In the genomic region with DNA sequence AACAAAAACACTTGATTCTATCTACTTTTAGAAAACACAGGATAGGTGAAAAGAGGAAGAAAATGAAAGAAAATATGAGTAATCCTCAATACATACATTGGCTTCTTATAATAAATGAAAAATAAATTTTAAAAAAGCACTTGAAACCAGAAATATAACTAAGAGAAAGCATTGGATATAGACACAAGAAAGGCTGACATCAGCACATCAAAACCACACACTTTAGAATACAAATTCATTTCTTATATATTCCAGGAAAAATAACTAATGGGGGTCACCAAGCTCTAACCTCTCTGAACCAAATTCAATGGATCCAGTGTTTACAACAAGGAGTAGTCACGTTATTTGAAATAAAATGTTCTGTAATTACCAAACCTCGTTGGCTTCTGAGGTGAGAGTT, we compare ENCODE assay signal across 15 cellular contexts.
DNase-seq lines count a peak whose midpoint lies in the region; ATAC-seq and TF ChIP-seq lines count a peak whose summit lies in the region.
"Had no signal": no experiment of that assay in that cellular context is flagged by ENCODE, and none has a peak within 500 bp of the region (broad histone marks: within the 10 kb centered on the region; RNA-seq: fewer than 3 reads in every experiment).

No MANE protein-coding gene starts in this region.

- no peak for TF ChIP-seq POLR2A in breast epithelium (IDR thresholded peaks at IDR 0.05)

- H3K36me3 Mint-ChIP-seq in MCF 10A (ENCODE audit: insufficient read depth, unreplicated experiment) = peaks cover 4% of the 10 kb centered on the region
- H3K36me3 Mint-ChIP-seq in central memory CD8-positive, alpha-beta T cell (ENCODE audit: insufficient read depth) = no peaks in the 10 kb centered on the region
- H3K36me3 Mint-ChIP-seq: CD4-positive, CD25-positive, alpha-beta regulatory T cell had no signal

- CTCF ChIA-PET in MCF 10A (lab: Yijun Ruan, JAX) = interaction anchor here (0.6 kb wide), 1 partner anchor 226 kb away, joined by 3 read pairs; no protein-coding TSS in a partner anchor

- no peak for ATAC-seq in central memory CD8-positive, alpha-beta T cell (replicated peaks; ENCODE audit: extremely low read depth, poor library complexity, severe bottlenecking)
- no peak for ATAC-seq in GM19467 (IDR thresholded peaks at IDR 0.05; ENCODE audit: unreplicated experiment)

- H3K4me3 Mint-ChIP-seq in MCF 10A (ENCODE audit: unreplicated experiment) = no peak overlapping the region
- H3K4me3 Mint-ChIP-seq in central memory CD8-positive, alpha-beta T cell = no peak overlapping the region
- H3K4me3 Mint-ChIP-seq: CD4-positive, CD25-positive, alpha-beta regulatory T cell; H9 had no signal

- no peaks in the 10 kb centered on the region for H3K9me3 Mint-ChIP-seq in MCF 10A (ENCODE audit: unreplicated experiment)
- no peaks in the 10 kb centered on the region for H3K9me3 Mint-ChIP-seq in central memory CD8-positive, alpha-beta T cell
- H3K9me3 Mint-ChIP-seq: H9 had no signal

- intact Hi-C loops in MCF 10A (cut with micrococcal nuclease) (no loop called here), breast epithelium (cut with DNase I; ENCODE audit: low total_unique reads) (no loop called here)

- POLR2A ChIA-PET in MCF 10A (lab: Yijun Ruan, JAX) = interaction anchor here (0.9 kb wide), 1 partner anchor 174 kb away, joined by 3 read pairs; the partner anchor contains the start of gene SLC10A7

- H3K36me3 ChIP-seq in breast epithelium (no peaks in the 10 kb centered on the region), SK-N-MC (ENCODE audit: insufficient read depth, low read length) (no peaks in the 10 kb centered on the region)
- H3K36me3 ChIP-seq: BLaER1 treated with 17β-estradiol and CSF1 and Interleukin-3, amounts not matched to agents 10 nM and 100 nM had no signal

- H3K4me1 ChIP-seq in breast epithelium = no peaks in the 10 kb centered on the region

- TF ChIP-seq CTCF in MCF 10A (IDR thresholded peaks at IDR 0.05; ENCODE audit: unreplicated experiment) = no peak
- TF ChIP-seq CTCF in breast epithelium (IDR thresholded peaks at IDR 0.05) = no peak

- H3K27me3 Mint-ChIP-seq in MCF 10A (ENCODE audit: insufficient read depth, unreplicated experiment) = no peaks in the 10 kb centered on the region
- no peaks in the 10 kb centered on the region for H3K27me3 Mint-ChIP-seq in central memory CD8-positive, alpha-beta T cell
- H3K27me3 Mint-ChIP-seq: CD4-positive, CD25-positive, alpha-beta regulatory T cell had no signal

- H3K27me3 ChIP-seq in breast epithelium = no peaks in the 10 kb centered on the region
- H3K27me3 ChIP-seq: BLaER1 treated with 17β-estradiol and CSF1 and Interleukin-3, amounts not matched to agents 10 nM and 100 nM had no signal

- no TSS peak for BruUV-seq in MCF 10A (replicated peaks; lab: Mats Ljungman, UMichigan)

- DNase-seq in MCF 10A (ENCODE audit: unreplicated experiment) = no peak
- no peak for DNase-seq in breast epithelium (ENCODE audit: low spot score in 2 of 2)
- DNase-seq in SK-N-MC (ENCODE audit: low read depth, low spot score) = no peak
- DNase-seq in central memory CD8-positive, alpha-beta T cell (ENCODE audit: low spot score in 2 of 2) = no peak
- DNase-seq in amniotic stem cell (lab: John Stamatoyannopoulos, UW) = no peak
- no peak for DNase-seq in NCI-H1092 treated with DMSO at 0.1 percent for 48 hours (lab: John Stamatoyannopoulos, UW)
- DNase-seq: 8988T; ACHN; CD4-positive, CD25-positive, alpha-beta regulatory T cell; DMS53; GF-D8; GOT3; H9 had no signal

- H3K9ac ChIP-seq in SK-N-MC (ENCODE audit: insufficient read length) = peak overlapping the region; percentile 51
- H3K9ac ChIP-seq: BLaER1 treated with 17β-estradiol and CSF1 and Interleukin-3, amounts not matched to agents 10 nM and 100 nM had no signal

- peak overlapping the region; percentile 9 for H3K27ac Mint-ChIP-seq in MCF 10A (ENCODE audit: low read depth, unreplicated experiment)
- peak overlapping the region; percentile 16 for H3K27ac Mint-ChIP-seq in central memory CD8-positive, alpha-beta T cell (ENCODE audit: low read depth)
- H3K27ac Mint-ChIP-seq: H9 had no signal

- H3K4me1 Mint-ChIP-seq in MCF 10A (ENCODE audit: insufficient read depth, unreplicated experiment) = no peaks in the 10 kb centered on the region
- peaks cover 10% of the 10 kb centered on the region for H3K4me1 Mint-ChIP-seq in central memory CD8-positive, alpha-beta T cell

- H3K9me3 ChIP-seq in breast epithelium (no peaks in the 10 kb centered on the region), SK-N-MC (ENCODE audit: low read depth, low read length) (no peaks in the 10 kb centered on the region)

- H3K4me3 ChIP-seq in breast epithelium (no peak overlapping the region), SK-N-MC (peak overlapping the region; percentile 60)
- H3K4me3 ChIP-seq: BLaER1 treated with 17β-estradiol and CSF1 and Interleukin-3, amounts not matched to agents 10 nM and 100 nM had no signal

- H3K27ac ChIP-seq in breast epithelium (no peak overlapping the region), SK-N-MC (peak overlapping the region; percentile 97)
- H3K27ac ChIP-seq: BLaER1 treated with 17β-estradiol and CSF1 and Interleukin-3, amounts not matched to agents 10 nM and 100 nM had no signal
